In the genomic region with DNA sequence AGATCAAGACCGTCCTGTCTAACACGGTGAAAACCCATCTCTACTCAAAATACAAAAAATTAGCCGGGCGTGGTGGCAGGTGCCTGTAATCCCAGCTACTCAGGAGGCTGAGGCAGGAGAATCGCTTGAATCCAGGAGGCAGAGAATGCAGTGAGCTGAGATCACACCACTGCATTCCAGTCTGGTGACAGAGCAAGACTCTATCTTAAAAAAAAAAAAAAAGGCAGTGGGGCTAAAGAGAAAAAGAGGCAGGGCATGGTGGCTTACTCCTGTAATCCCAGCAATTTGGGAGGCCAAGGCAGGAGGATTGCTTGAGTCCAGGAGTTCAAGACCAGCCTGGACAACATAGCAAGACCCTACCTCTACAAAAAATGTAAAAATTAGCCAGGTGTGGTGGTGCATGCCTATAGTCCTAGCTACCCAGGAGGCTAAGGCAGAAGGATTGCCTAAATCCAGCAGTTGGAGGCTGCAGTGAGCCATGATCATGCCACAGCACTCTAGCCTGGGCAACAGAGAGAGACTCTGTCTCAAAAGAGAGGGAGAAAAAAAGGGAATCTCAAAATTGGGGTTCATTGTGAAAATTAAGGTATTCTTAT, we compare ENCODE assay signal across 8 cellular contexts.
DNase-seq lines count a peak whose midpoint lies in the region; ATAC-seq, FAIRE-seq and TF ChIP-seq lines count a peak whose summit lies in the region.
"Not testable (repeated sequence)": the region's sequence is repeated elsewhere in the genome, so short reads cannot be mapped to it uniquely, and the experiment has no call there.

No MANE protein-coding gene starts in this region.

- DNase-seq in A172 (ENCODE audit: low spot score) (peak; percentile 61), EL (peak; percentile 71), HFFc6 (peak; percentile 37), adipocyte (ENCODE audit: low read depth) (peak; percentile 12), cardiac fibroblast (ENCODE audit: low read depth in 2 of 2) (peak; percentile 39 to 55), fibroblast of the aortic adventitia (ENCODE audit: low read depth) (peak; percentile 37)
- not testable (repeated sequence) for DNase-seq in Panc1 (ENCODE audit: low read depth, low spot score); HepG2 (ENCODE audit: low spot score)

- FAIRE-seq in HepG2 (lab: Jason Lieb, UNC): not testable (repeated sequence)

- not testable (repeated sequence) for H3K4me1 Mint-ChIP-seq in HFFc6 (ENCODE audit: low read depth)

- H3K27me3 Mint-ChIP-seq in HFFc6 (ENCODE audit: insufficient read depth): not testable (repeated sequence)

- TF ChIP-seq POLR2A in HepG2 (IDR thresholded peaks at IDR 0.05; ENCODE audit: insufficient read depth in 1 of 2, low read depth in 2 of 2, low read length in 2 of 2): not testable (repeated sequence)

- not testable (repeated sequence) for H2AFZ ChIP-seq in HepG2 (ENCODE audit: low read length)

- H3K36me3 Mint-ChIP-seq in HFFc6 (ENCODE audit: low read depth): not testable (repeated sequence)

- H3K27ac ChIP-seq in Panc1 (ENCODE audit: low read length): peak overlapping the region; percentile 25
- H3K27ac ChIP-seq in HepG2 (ENCODE audit: extremely low read length, insufficient read depth, low read length): not testable (repeated sequence)

- not testable (repeated sequence) for H3K4me3 ChIP-seq in Panc1 (ENCODE audit: low read depth in 2 of 2, low read length in 2 of 2); adipocyte (ENCODE audit: low read length); cardiac fibroblast (replicated peaks in 1 of 2; ENCODE audit: low read depth in 2 of 2, low read length in 2 of 2); fibroblast of the aortic adventitia (ENCODE audit: low read depth, low read length); HepG2 (replicated peaks in 1 of 3; ENCODE audit: insufficient read depth in 1 of 3, low read depth in 2 of 3, low read length in 3 of 3)

- BruUV-seq in Panc1 (replicated peaks; lab: Mats Ljungman, UMichigan); HepG2 (replicated peaks; lab: Mats Ljungman, UMichigan): not testable (repeated sequence)

- 44% methylated on average over 5 of the region's 5 CpGs for WGBS in HepG2 (ENCODE audit: low lambda C conversion rate)

- in situ Hi-C loops in Panc1 (cut with HindIII; ENCODE audit: low pct_unique_long_range_greater_than_20kb, low sequenced_read_pairs); HepG2 (cut with HindIII; ENCODE audit: extremely low pct_ligation_motif_present, low pct_unique_long_range_greater_than_20kb): not testable (repeated sequence)

- not testable (repeated sequence) for TF ChIP-seq CTCF in HFFc6 (IDR thresholded peaks at IDR 0.05); Panc1 (IDR thresholded peaks at IDR 0.05); cardiac fibroblast (IDR thresholded peaks at IDR 0.05; ENCODE audit: low read depth, low read length); fibroblast of the aortic adventitia (IDR thresholded peaks at IDR 0.05; ENCODE audit: insufficient read depth, low read length); HepG2 (CRISPR knock-in tag; IDR thresholded peaks at IDR 0.05)

- H3K4me1 ChIP-seq in Panc1 (ENCODE audit: control insufficient read depth, insufficient read depth, low read length); adipocyte (ENCODE audit: control insufficient read depth, insufficient read depth, low read length); HepG2 (ENCODE audit: insufficient read depth, low read length): not testable (repeated sequence)

- H3K79me2 ChIP-seq in HepG2 (ENCODE audit: insufficient read depth, low read length): not testable (repeated sequence)

- CTCF ChIA-PET in Panc1 (lab: Charles Lee); HepG2 (lab: Yijun Ruan, JAX; ENCODE audit: low intra/inter-chr PET ratio, low total read pairs): not testable (repeated sequence)

- not testable (repeated sequence) for H3K36me3 ChIP-seq in Panc1 (ENCODE audit: control insufficient read depth, insufficient read depth, low read length); adipocyte (ENCODE audit: control insufficient read depth, insufficient read depth, low read length, severe bottlenecking); HepG2 (replicated peaks in 1 of 2; ENCODE audit: control insufficient read depth in 1 of 2, insufficient read depth in 2 of 2, low read length in 2 of 2)

- POLR2A ChIA-PET in Panc1 (lab: Charles Lee); HepG2 (lab: Yijun Ruan, JAX): not testable (repeated sequence)

- not testable (repeated sequence) for H3K4me2 ChIP-seq in HepG2 (ENCODE audit: low read depth, low read length)

- H3K9ac ChIP-seq in adipocyte (ENCODE audit: low read length); HepG2 (ENCODE audit: insufficient read depth, low read depth, low read length): not testable (repeated sequence)

- H3K9me3 Mint-ChIP-seq in HFFc6: not testable (repeated sequence)

- not testable (repeated sequence) for H3K27me3 ChIP-seq in Panc1 (ENCODE audit: control insufficient read depth, insufficient read depth, low read length); adipocyte (replicated peaks; ENCODE audit: control insufficient read depth, insufficient read depth, low read length); HepG2 (ENCODE audit: control insufficient read depth in 1 of 2, insufficient read depth in 2 of 2, low read length in 2 of 2)

- not testable (repeated sequence) for H4K20me1 ChIP-seq in HepG2 (ENCODE audit: insufficient read depth, low read length)

- peak; percentile 60; the same call in 1 of the 2 replicates for ATAC-seq in Panc1
- not testable (repeated sequence) for ATAC-seq in HepG2

- intact Hi-C loops in Panc1 (cut with micrococcal nuclease; ENCODE audit: unreplicated experiment); HepG2 (cut with micrococcal nuclease; ENCODE audit: unreplicated experiment): not testable (repeated sequence)

- H3K27ac Mint-ChIP-seq in HFFc6: not testable (repeated sequence)

- not testable (repeated sequence) for TF ChIP-seq EP300 in HepG2 (IDR thresholded peaks at IDR 0.05; ENCODE audit: low read depth in 2 of 2, low read length in 2 of 2); HepG2 (CRISPR knock-in tag; IDR thresholded peaks at IDR 0.05; ENCODE audit: borderline replicate concordance)

- TF ChIP-seq RAD21 in HepG2 (CRISPR knock-in tag; IDR thresholded peaks at IDR 0.05): not testable (repeated sequence)

- H3K4me3 Mint-ChIP-seq in HFFc6: not testable (repeated sequence)

- H3K9me3 ChIP-seq in Panc1 (ENCODE audit: control insufficient read depth, insufficient read depth, low read depth, low read length); adipocyte (ENCODE audit: control insufficient read depth, low read length); HepG2 (ENCODE audit: low read length): not testable (repeated sequence)

TF ChIP-seq in HepG2, 621 proteins besides CTCF, POLR2A, EP300 and RAD21:
- TF ChIP-seq ZNF121 (CRISPR knock-in tag; IDR thresholded peaks at IDR 0.05): peak; percentile 37; the same call in 1 of the 2 replicates
TF ChIP-seq in HepG2: peak in this region for 1; not testable (repeated sequence) for 620.
